Comparison of ENCODE assay signal across 8 cellular contexts in the genomic region with DNA sequence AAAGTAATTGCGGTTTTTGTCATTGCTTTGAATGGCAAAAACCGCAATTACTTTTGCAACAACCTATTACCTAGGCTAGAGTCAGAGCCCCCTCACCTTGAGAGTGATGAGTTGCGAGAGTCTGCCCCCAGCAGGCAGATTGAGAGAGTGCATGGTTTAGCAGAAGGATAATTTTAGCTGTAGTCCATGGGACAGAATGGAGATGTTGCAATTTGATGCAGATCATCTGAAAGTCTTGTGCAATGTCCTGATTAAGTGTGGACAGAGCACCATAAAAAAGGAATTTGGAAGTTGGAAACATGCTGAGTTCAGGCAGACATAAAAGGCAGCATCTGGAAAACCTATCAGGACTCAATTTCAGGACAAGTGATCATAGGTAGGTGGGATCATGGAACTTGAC. TPM values are rescaled to one million over a fixed set of nuclear protein-coding genes. Genes with fewer than 3 reads are reported as not detected.
DNase-seq lines count a peak whose midpoint lies in the region; ATAC-seq lines count a peak whose summit lies in the region.

No MANE protein-coding gene starts in this region.

- no peaks in the 10 kb centered on the region for H3K4me1 ChIP-seq in naive thymus-derived CD4-positive, alpha-beta T cell (ENCODE audit: control insufficient read depth in 2 of 2, insufficient read depth in 2 of 2, low read length in 2 of 2)

- DNase-seq in activated T-cell treated with anti-CD3 and anti-CD28 coated beads, Interleukin-2, amount 50 U/mL, for 72 hours: peak; percentile 10 to 12
- no peak for DNase-seq in activated T-cell treated with anti-CD3 and anti-CD28 coated beads, Interleukin-2, amount 50 U/mL, for 4 hours
- DNase-seq in NCI-H82 (lab: John Stamatoyannopoulos, UW): peak; percentile 78
- DNase-seq in effector memory CD8-positive, alpha-beta T cell: peak; percentile 2 to 30 (median 4)
- no peak for DNase-seq in naive thymus-derived CD4-positive, alpha-beta T cell
- no peak for DNase-seq in activated CD4-positive, CD25-positive, alpha-beta regulatory T cell treated with anti-CD3 and anti-CD28 coated beads, Interleukin-2, amount 50 U/mL, for 72 hours
- no peak for DNase-seq in activated CD4-positive, CD25-positive, alpha-beta regulatory T cell (lab: John Stamatoyannopoulos, UW)

- H3K27me3 Mint-ChIP-seq in activated T-cell treated with anti-CD3 and anti-CD28 coated beads, Interleukin-2, amount 50 U/mL, for 72 hours (ENCODE audit: low read depth): peaks cover 20% of the 10 kb centered on the region
- peaks cover 13% of the 10 kb centered on the region for H3K27me3 Mint-ChIP-seq in activated T-cell treated with anti-CD3 and anti-CD28 coated beads, Interleukin-2, amount 50 U/mL, for 4 hours (ENCODE audit: low read depth)
- peaks cover 9 to 16% of the 10 kb centered on the region in 2 donors for H3K27me3 Mint-ChIP-seq in effector memory CD8-positive, alpha-beta T cell
- H3K27me3 Mint-ChIP-seq in naive thymus-derived CD4-positive, alpha-beta T cell: peaks cover 7 to 16% (median 9%) of the 10 kb centered on the region in 5 donors

- CTCF ChIA-PET in naive thymus-derived CD4-positive, alpha-beta T cell (lab: Charles Lee): interaction anchor here (0.6 kb wide), 1 partner anchor 23 kb away, joined by 3 read pairs; no protein-coding TSS in a partner anchor

- no peak overlapping the region for H3K27ac ChIP-seq in naive thymus-derived CD4-positive, alpha-beta T cell (ENCODE audit: low read depth, low read length)

- no peaks in the 10 kb centered on the region for H3K27me3 ChIP-seq in naive thymus-derived CD4-positive, alpha-beta T cell (ENCODE audit: control insufficient read depth in 2 of 2, insufficient read depth in 2 of 2, low read length in 2 of 2)

- H3K4me3 ChIP-seq in naive thymus-derived CD4-positive, alpha-beta T cell (ENCODE audit: low read length): no peak overlapping the region

- POLR2A ChIA-PET in naive thymus-derived CD4-positive, alpha-beta T cell (lab: Charles Lee): no interaction called here

- H3K9me3 ChIP-seq in naive thymus-derived CD4-positive, alpha-beta T cell (ENCODE audit: control insufficient read depth in 2 of 3, low read length in 3 of 3): no peaks in the 10 kb centered on the region

- no peak overlapping the region for H3K4me3 Mint-ChIP-seq in activated T-cell treated with anti-CD3 and anti-CD28 coated beads, Interleukin-2, amount 50 U/mL, for 72 hours
- no peak overlapping the region for H3K4me3 Mint-ChIP-seq in activated T-cell treated with anti-CD3 and anti-CD28 coated beads, Interleukin-2, amount 50 U/mL, for 4 hours
- no peak overlapping the region for H3K4me3 Mint-ChIP-seq in effector memory CD8-positive, alpha-beta T cell
- H3K4me3 Mint-ChIP-seq in naive thymus-derived CD4-positive, alpha-beta T cell: no peak overlapping the region

- H3K4me1 Mint-ChIP-seq in activated T-cell treated with anti-CD3 and anti-CD28 coated beads, Interleukin-2, amount 50 U/mL, for 72 hours (ENCODE audit: low read depth): peaks cover 6% of the 10 kb centered on the region
- peaks cover 2% of the 10 kb centered on the region for H3K4me1 Mint-ChIP-seq in activated T-cell treated with anti-CD3 and anti-CD28 coated beads, Interleukin-2, amount 50 U/mL, for 4 hours (ENCODE audit: low read depth)
- peaks cover 12 to 22% of the 10 kb centered on the region in 2 donors for H3K4me1 Mint-ChIP-seq in effector memory CD8-positive, alpha-beta T cell (ENCODE audit: low read depth in 2 of 2)
- H3K4me1 Mint-ChIP-seq in naive thymus-derived CD4-positive, alpha-beta T cell: peaks cover 0 to 16% (median 0%) of the 10 kb centered on the region in 7 donors

- H3K36me3 ChIP-seq in naive thymus-derived CD4-positive, alpha-beta T cell (ENCODE audit: control insufficient read depth in 2 of 3, insufficient read depth in 3 of 3, low read length in 3 of 3): no peaks in the 10 kb centered on the region

- H3K27ac Mint-ChIP-seq in activated T-cell treated with anti-CD3 and anti-CD28 coated beads, Interleukin-2, amount 50 U/mL, for 72 hours: no peak overlapping the region
- peak overlapping the region in 1 of 2 donors; percentile 1 for H3K27ac Mint-ChIP-seq in effector memory CD8-positive, alpha-beta T cell
- no peak overlapping the region for H3K27ac Mint-ChIP-seq in naive thymus-derived CD4-positive, alpha-beta T cell

- intact Hi-C loops in naive thymus-derived CD4-positive, alpha-beta T cell (cut with micrococcal nuclease): no loop called here

- H3K9me3 Mint-ChIP-seq in activated T-cell treated with anti-CD3 and anti-CD28 coated beads, Interleukin-2, amount 50 U/mL, for 72 hours: no peaks in the 10 kb centered on the region
- no peaks in the 10 kb centered on the region for H3K9me3 Mint-ChIP-seq in activated T-cell treated with anti-CD3 and anti-CD28 coated beads, Interleukin-2, amount 50 U/mL, for 4 hours
- no peaks in the 10 kb centered on the region for H3K9me3 Mint-ChIP-seq in effector memory CD8-positive, alpha-beta T cell
- H3K9me3 Mint-ChIP-seq in naive thymus-derived CD4-positive, alpha-beta T cell: peaks cover 0 to 3% (median 0%) of the 10 kb centered on the region in 11 donors

- no peaks in the 10 kb centered on the region for H3K36me3 Mint-ChIP-seq in activated T-cell treated with anti-CD3 and anti-CD28 coated beads, Interleukin-2, amount 50 U/mL, for 72 hours (ENCODE audit: insufficient read depth in 2 of 2)
- no peaks in the 10 kb centered on the region for H3K36me3 Mint-ChIP-seq in activated T-cell treated with anti-CD3 and anti-CD28 coated beads, Interleukin-2, amount 50 U/mL, for 4 hours (ENCODE audit: insufficient read depth)
- peaks cover 3% of the 10 kb centered on the region for H3K36me3 Mint-ChIP-seq in effector memory CD8-positive, alpha-beta T cell (ENCODE audit: insufficient read depth)
- H3K36me3 Mint-ChIP-seq in naive thymus-derived CD4-positive, alpha-beta T cell: peaks cover 0 to 4% (median 0%) of the 10 kb centered on the region in 5 donors

- peak in 1 of 2 donors; percentile 38 for ATAC-seq in activated T-cell treated with anti-CD3 and anti-CD28 coated beads, Interleukin-2, amount 50 U/mL, for 72 hours (replicated peaks in 1 of 2)
- no peak for ATAC-seq in activated T-cell treated with anti-CD3 and anti-CD28 coated beads, Interleukin-2, amount 50 U/mL, for 4 hours
- peak; percentile 76 for ATAC-seq in HG02642 (IDR thresholded peaks at IDR 0.05; ENCODE audit: poor library complexity, unreplicated experiment)
- peak; percentile 73 for ATAC-seq in effector memory CD8-positive, alpha-beta T cell (replicated peaks)
- peak; percentile 88 for ATAC-seq in naive thymus-derived CD4-positive, alpha-beta T cell

RNA-seq across cellular contexts. Expression of gene GPR141, which starts 48.7 kb away (rescaled TPM):
- total RNA-seq in activated T-cell treated with anti-CD3 and anti-CD28 coated beads, Interleukin-2, amount 50 U/mL, for 72 hours: not detected
- under 1 TPM in 1 of 3 donors, not detected in 2; 0.30 TPM for total RNA-seq in activated T-cell treated with anti-CD3 and anti-CD28 coated beads, Interleukin-2, amount 50 U/mL, for 4 hours
- 10 to 100 TPM in 1 of 5 experiments, 1 to 10 TPM in 1, under 1 TPM in 1, not detected in 2; 0.38 to 16.4 (median 1.1) TPM for total RNA-seq in naive thymus-derived CD4-positive, alpha-beta T cell
- not detected for polyA plus RNA-seq in naive thymus-derived CD4-positive, alpha-beta T cell

Comparison
In these comparisons a context has a peak if more than half of its experiments do, and no peak if none do; other contexts are left out.
1. DNase-seq: peak in activated T-cell treated with anti-CD3 and anti-CD28 coated beads, Interleukin-2, amount 50 U/mL, for 72 hours (2 of 2), NCI-H82 (single experiment) and effector memory CD8-positive, alpha-beta T cell (3 of 3); none in activated T-cell treated with anti-CD3 and anti-CD28 coated beads, Interleukin-2, amount 50 U/mL, for 4 hours (single experiment), naive thymus-derived CD4-positive, alpha-beta T cell (0 of 9), activated CD4-positive, CD25-positive, alpha-beta regulatory T cell treated with anti-CD3 and anti-CD28 coated beads, Interleukin-2, amount 50 U/mL, for 72 hours (single experiment) and activated CD4-positive, CD25-positive, alpha-beta regulatory T cell (0 of 4).
2. ATAC-seq: peak in HG02642 (single experiment), effector memory CD8-positive, alpha-beta T cell (single experiment) and naive thymus-derived CD4-positive, alpha-beta T cell (single experiment); none in activated T-cell treated with anti-CD3 and anti-CD28 coated beads, Interleukin-2, amount 50 U/mL, for 4 hours (0 of 2).